ENCODE assay signal across 9 cellular contexts in the genomic region with DNA sequence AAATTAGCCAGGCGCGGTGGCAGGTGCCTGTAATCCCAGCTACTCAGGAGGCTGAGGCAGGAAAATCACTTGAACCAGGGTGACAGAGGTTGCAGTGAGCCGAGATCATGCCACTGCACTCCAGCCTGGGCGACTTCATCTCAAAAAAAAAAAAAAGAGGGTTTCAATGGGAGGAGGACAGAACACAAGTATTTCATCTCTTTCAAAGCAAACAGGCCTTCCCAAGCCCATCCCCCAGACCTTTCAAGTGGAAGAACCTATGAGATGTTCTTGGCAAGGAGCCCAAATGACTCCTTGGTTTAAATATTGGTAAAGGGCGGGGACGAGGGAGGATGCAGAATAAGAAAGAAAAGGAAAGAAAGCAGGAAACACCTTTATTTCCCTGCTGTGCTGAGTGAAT.
A peak's percentile ranks its signal among the peaks of the same experiment; 100 is the strongest.
DNase-seq lines count a peak whose midpoint lies in the region; ATAC-seq and TF ChIP-seq lines count a peak whose summit lies in the region.
"Had no signal": no experiment of that assay in that cellular context is flagged by ENCODE, and none has a peak within 500 bp of the region (broad histone marks: within the 10 kb centered on the region; RNA-seq: fewer than 3 reads in every experiment).

No MANE protein-coding gene starts in this region.

- H3K9me3 ChIP-seq in neuronal stem cell (replicated peaks in 1 of 2; ENCODE audit: control insufficient read depth in 2 of 2, insufficient read depth in 1 of 2, low read depth in 1 of 2, low read length in 2 of 2): no peaks in the 10 kb centered on the region

- H2AK5ac ChIP-seq in neuronal stem cell (ENCODE audit: low read depth, low read length): no peak overlapping the region

- no peaks in the 10 kb centered on the region for H3K79me1 ChIP-seq in neuronal stem cell (ENCODE audit: low read depth, low read length)

- in situ Hi-C loops in GM13977 (cut with MboI; ENCODE audit: low pct_unique_long_range_greater_than_20kb, low sequenced_read_pairs, unreplicated experiment): no loop called here

- no peak overlapping the region for H2AFZ ChIP-seq in neuronal stem cell (ENCODE audit: low read length)

- H3K36me3 ChIP-seq in kidney epithelial cell (ENCODE audit: control insufficient read depth, insufficient read depth, low read length) (no peaks in the 10 kb centered on the region), neuronal stem cell (replicated peaks in 1 of 2; ENCODE audit: control insufficient read depth in 2 of 2, insufficient read depth in 2 of 2, low read length in 2 of 2) (no peaks in the 10 kb centered on the region)

- no peak overlapping the region for H3K14ac ChIP-seq in neuronal stem cell (ENCODE audit: low read length)

- H2BK12ac ChIP-seq in neuronal stem cell (ENCODE audit: low read length): no peak overlapping the region

- H3K27me3 ChIP-seq in kidney epithelial cell (ENCODE audit: control insufficient read depth, insufficient read depth, low read length): no peaks in the 10 kb centered on the region
- H3K27me3 ChIP-seq in neuronal stem cell (ENCODE audit: control insufficient read depth in 3 of 3, insufficient read depth in 3 of 3, low read depth in 1 of 3, low read length in 3 of 3): peaks cover 0 to 24% (median 0%) of the 10 kb centered on the region in 3 experiments

- no CpG with 5 or more reads among the region's 6 CpGs for WGBS in neuronal stem cell (ENCODE audit: extremely low coverage in 2 of 2, insufficient read length in 2 of 2, insufficient replicate concordance in 1 of 2), 2 donors

- no peak overlapping the region for H2BK120ac ChIP-seq in neuronal stem cell (ENCODE audit: low read depth, low read length)

- peak; percentile 58 for DNase-seq in Jurkat, Clone E6-1 (ENCODE audit: low read depth, low spot score)
- DNase-seq in SW480 (ENCODE audit: low spot score): peak; percentile 33
- DNase-seq in kidney epithelial cell (ENCODE audit: low read depth): peak; percentile 50
- DNase-seq in neuronal stem cell (ENCODE audit: low spot score): no peak
- no peak for DNase-seq in NCI-H82 (lab: John Stamatoyannopoulos, UW)
- no peak for DNase-seq in GM13977 (ENCODE audit: low spot score)

- no peak overlapping the region for H2BK15ac ChIP-seq in neuronal stem cell (ENCODE audit: low read length)

- no peak for TF ChIP-seq CTCF in C4-2B (conservative IDR thresholded peaks at IDR 0.05)
- TF ChIP-seq CTCF in kidney epithelial cell (IDR thresholded peaks at IDR 0.05; ENCODE audit: insufficient read depth, low read length, poor library complexity, severe bottlenecking): no peak
- no peak for TF ChIP-seq CTCF in GM13977 (IDR thresholded peaks at IDR 0.05; ENCODE audit: extremely low read depth, insufficient read depth, missing control alignments)

- no peak overlapping the region for H3K9ac ChIP-seq in neuronal stem cell (ENCODE audit: low read depth, low read length, poor library complexity)

- no peak overlapping the region for H3K4ac ChIP-seq in neuronal stem cell (ENCODE audit: low read length)

- H4K91ac ChIP-seq in neuronal stem cell (ENCODE audit: low read depth, low read length, poor library complexity): no peak overlapping the region

- H3K4me3 ChIP-seq in Jurkat, Clone E6-1 (ENCODE audit: low read length): no peak overlapping the region
- H3K4me3 ChIP-seq in kidney epithelial cell (ENCODE audit: low read depth, low read length) (no peak overlapping the region), neuronal stem cell (ENCODE audit: low read length in 2 of 2) (no peak overlapping the region)

- H3K18ac ChIP-seq in neuronal stem cell (ENCODE audit: low read length): no peak overlapping the region

- no peak overlapping the region for H2BK5ac ChIP-seq in neuronal stem cell (ENCODE audit: low read length)

- H3K4me2 ChIP-seq in neuronal stem cell (ENCODE audit: insufficient read depth, low read length, poor library complexity, severe bottlenecking): no peak overlapping the region

- peaks cover 3 to 4% of the 10 kb centered on the region in 2 donors for H3K4me1 ChIP-seq in neuronal stem cell (ENCODE audit: control insufficient read depth in 2 of 2, insufficient read depth in 1 of 2, low read depth in 1 of 2, low read length in 2 of 2)

- no peak overlapping the region for H4K8ac ChIP-seq in neuronal stem cell (ENCODE audit: low read depth, low read length)

- H3K27ac ChIP-seq in C4-2B: peak overlapping the region; percentile 68
- no peak overlapping the region for H3K27ac ChIP-seq in neuronal stem cell (replicated peaks; ENCODE audit: low read length)
- H3K27ac ChIP-seq: HL-60 had no signal

- no peak overlapping the region for H3K23ac ChIP-seq in neuronal stem cell (ENCODE audit: low read depth, low read length, poor library complexity)

- no peak for ATAC-seq in HG03039 (IDR thresholded peaks at IDR 0.05; ENCODE audit: unreplicated experiment)

Comparison
In these comparisons a context has a peak if more than half of its experiments do, and no peak if none do; other contexts are left out.
1. DNase-seq: peak in Jurkat, Clone E6-1 (single experiment), SW480 (single experiment) and kidney epithelial cell (single experiment); none in neuronal stem cell (single experiment), NCI-H82 (single experiment) and GM13977 (single experiment).